12 cellular contexts compared by ENCODE assay signal in genomic region chr14:89625988-89626806, GRCh38.
DNase-seq lines count a peak whose midpoint lies in the region; ATAC-seq, FAIRE-seq and TF ChIP-seq lines count a peak whose summit lies in the region.
"Had no signal": no experiment of that assay in that cellular context is flagged by ENCODE, and none has a peak within 500 bp of the region (broad histone marks: within the 10 kb centered on the region; RNA-seq: fewer than 3 reads in every experiment).

No MANE protein-coding gene starts in this region.

- peak; percentile 41 for DNase-seq in activated CD4-positive, alpha-beta T cell treated with anti-CD3 and anti-CD28 coated beads for 36 hours
- DNase-seq in activated CD4-positive, alpha-beta T cell treated with anti-CD3 and anti-CD28 coated beads, Interleukin-2, amount 50 U/mL, for 48 hours: no peak
- DNase-seq in T-helper 17 cell (no peak), kidney (no peak)
- DNase-seq in natural killer cell treated with Interleukin-12 subunit alpha and Interleukin-12 subunit beta and Interleukin-15 and Interleukin-18, amount 100 ng/mL, for 72 hours (ENCODE audit: low spot score): peak; percentile 83
- DNase-seq in effector CD8-positive, alpha-beta T cell (lab: John Stamatoyannopoulos, UW): no peak
- DNase-seq: occipital lobe, transverse colon had no signal

- POLR2A ChIA-PET in activated CD4-positive, alpha-beta T cell treated with anti-CD3 and anti-CD28 coated beads for 36 hours (lab: Charles Lee): interaction anchor here (0.5 to 1.3 kb wide), 6 partner anchors 13 to 125 kb away, joined by 3 to 9 read pairs (median 3); no protein-coding TSS in a partner anchor
- POLR2A ChIA-PET in HEK293 (lab: Yijun Ruan, JAX): no interaction called here

- H3K27me3 Mint-ChIP-seq in activated CD4-positive, alpha-beta T cell treated with anti-CD3 and anti-CD28 coated beads for 36 hours: no peaks in the 10 kb centered on the region
- H3K27me3 Mint-ChIP-seq in T-helper 17 cell: no peaks in the 10 kb centered on the region
- H3K27me3 Mint-ChIP-seq in natural killer cell treated with Interleukin-12 subunit alpha and Interleukin-12 subunit beta and Interleukin-15 and Interleukin-18, amount 100 ng/mL, for 72 hours: no peaks in the 10 kb centered on the region

- peaks cover 12% of the 10 kb centered on the region for H3K9me3 Mint-ChIP-seq in activated CD4-positive, alpha-beta T cell treated with anti-CD3 and anti-CD28 coated beads for 36 hours (ENCODE audit: low read depth)
- peaks cover 4% of the 10 kb centered on the region for H3K9me3 Mint-ChIP-seq in natural killer cell treated with Interleukin-12 subunit alpha and Interleukin-12 subunit beta and Interleukin-15 and Interleukin-18, amount 100 ng/mL, for 72 hours

- peak overlapping the region; percentile 96 for H3K27ac Mint-ChIP-seq in activated CD4-positive, alpha-beta T cell treated with anti-CD3 and anti-CD28 coated beads for 36 hours
- H3K27ac Mint-ChIP-seq in T-helper 17 cell: peak overlapping the region; percentile 0
- peak overlapping the region; percentile 95 to 98 for H3K27ac Mint-ChIP-seq in natural killer cell treated with Interleukin-12 subunit alpha and Interleukin-12 subunit beta and Interleukin-15 and Interleukin-18, amount 100 ng/mL, for 72 hours

- H3K36me3 ChIP-seq in HEK293 (ENCODE audit: control insufficient read depth in 2 of 2, insufficient read depth in 1 of 2, low read length in 2 of 2) (no peaks in the 10 kb centered on the region), kidney (ENCODE audit: control insufficient read depth in 1 of 2, insufficient read depth in 2 of 2, low read length in 2 of 2) (no peaks in the 10 kb centered on the region)
- H3K36me3 ChIP-seq: esophagus muscularis mucosa, transverse colon had no signal

- H3K9me3 ChIP-seq in HEK293 (ENCODE audit: control insufficient read depth, insufficient read depth, low read depth, low read length) (no peaks in the 10 kb centered on the region), T-helper 17 cell (ENCODE audit: control insufficient read depth, low read length, poor library complexity, severe bottlenecking) (no peaks in the 10 kb centered on the region), kidney (ENCODE audit: control insufficient read depth in 1 of 2, low read length in 2 of 2) (no peaks in the 10 kb centered on the region)
- H3K9me3 ChIP-seq: esophagus muscularis mucosa, transverse colon had no signal

- H3K27ac ChIP-seq in HEK293 (ENCODE audit: extremely low read depth, low read depth, low read length) (no peak overlapping the region), kidney (ENCODE audit: low read depth in 2 of 2, low read length in 2 of 2) (no peak overlapping the region)
- H3K27ac ChIP-seq: SK-N-MC, transverse colon had no signal

- H3K36me3 Mint-ChIP-seq in activated CD4-positive, alpha-beta T cell treated with anti-CD3 and anti-CD28 coated beads for 36 hours (ENCODE audit: low read depth): peaks cover 22% of the 10 kb centered on the region
- H3K36me3 Mint-ChIP-seq in T-helper 17 cell (ENCODE audit: low read depth): peaks cover 3% of the 10 kb centered on the region
- H3K36me3 Mint-ChIP-seq in natural killer cell treated with Interleukin-12 subunit alpha and Interleukin-12 subunit beta and Interleukin-15 and Interleukin-18, amount 100 ng/mL, for 72 hours: peaks cover 14% of the 10 kb centered on the region

- no peak overlapping the region for H3K4me3 Mint-ChIP-seq in activated CD4-positive, alpha-beta T cell treated with anti-CD3 and anti-CD28 coated beads for 36 hours
- no peak overlapping the region for H3K4me3 Mint-ChIP-seq in T-helper 17 cell
- peak overlapping the region; percentile 73 for H3K4me3 Mint-ChIP-seq in natural killer cell treated with Interleukin-12 subunit alpha and Interleukin-12 subunit beta and Interleukin-15 and Interleukin-18, amount 100 ng/mL, for 72 hours

- H3K4me3 ChIP-seq in HEK293 (ENCODE audit: low read depth, low read length) (no peak overlapping the region), kidney (ENCODE audit: low read length in 2 of 2) (no peak overlapping the region)
- H3K4me3 ChIP-seq: SK-N-MC, transverse colon had no signal

- peaks cover 84% of the 10 kb centered on the region for H3K4me1 Mint-ChIP-seq in activated CD4-positive, alpha-beta T cell treated with anti-CD3 and anti-CD28 coated beads for 36 hours
- peaks cover 19% of the 10 kb centered on the region for H3K4me1 Mint-ChIP-seq in T-helper 17 cell
- H3K4me1 Mint-ChIP-seq in natural killer cell treated with Interleukin-12 subunit alpha and Interleukin-12 subunit beta and Interleukin-15 and Interleukin-18, amount 100 ng/mL, for 72 hours (ENCODE audit: low read depth in 2 of 2): peaks cover 72 to 83% of the 10 kb centered on the region in 2 donors

- H3K4me1 ChIP-seq in HEK293 (ENCODE audit: control insufficient read depth, insufficient read depth, low read length) (0 out of 2 replicates have a peak, but pooled peaks cover 4% of the 10 kb centered on the region), kidney (ENCODE audit: control insufficient read depth in 1 of 2, insufficient read depth in 1 of 2, low read depth in 1 of 2, low read length in 2 of 2) (no peaks in the 10 kb centered on the region)

- CTCF ChIA-PET in activated CD4-positive, alpha-beta T cell treated with anti-CD3 and anti-CD28 coated beads for 36 hours (lab: Charles Lee): interaction anchor here (0.5 to 3.7 kb wide), 3 partner anchors 15 to 125 kb away, joined by 4 to 19 read pairs (median 5); no protein-coding TSS in a partner anchor
- CTCF ChIA-PET in HEK293 (lab: Yijun Ruan, JAX): interaction anchor here (0.6 kb wide), 1 partner anchor 476 kb away, joined by 3 read pairs; no protein-coding TSS in a partner anchor

- TF ChIP-seq CTCF in HEK293 (tag by site-specific recombination; IDR thresholded peaks at IDR 0.05) (no peak), kidney (IDR thresholded peaks at IDR 0.05; ENCODE audit: borderline replicate concordance, extremely low read depth, insufficient read depth) (no peak)

- ATAC-seq in activated CD4-positive, alpha-beta T cell treated with anti-CD3 and anti-CD28 coated beads for 36 hours: peak; percentile 63
- peak; percentile 52 for ATAC-seq in T-helper 17 cell
- ATAC-seq in natural killer cell treated with Interleukin-12 subunit alpha and Interleukin-12 subunit beta and Interleukin-15 and Interleukin-18, amount 100 ng/mL, for 72 hours: peak; percentile 81 to 82
- ATAC-seq in GM18868 (IDR thresholded peaks at IDR 0.05; ENCODE audit: unreplicated experiment): no peak

- H3K9ac ChIP-seq in kidney (ENCODE audit: low read length in 2 of 2): no peak overlapping the region

- intact Hi-C loops in activated CD4-positive, alpha-beta T cell treated with anti-CD3 and anti-CD28 coated beads for 36 hours (cut with DNase I, micrococcal nuclease): loop anchor here in 1 of 2 experiments (1.0 to 2.0 kb wide), 2 partner anchors 15 to 95 kb away; no protein-coding TSS in a partner anchor
- intact Hi-C loops in kidney (cut with DNase I): no loop called here

- no peak for FAIRE-seq in kidney (lab: Jason Lieb, UNC)

TF ChIP-seq in HEK293, 187 proteins besides CTCF, POLR2A, EP300 and RAD21:
- TF ChIP-seq MZF1 (tag by site-specific recombination; IDR thresholded peaks at IDR 0.05; ENCODE audit: borderline replicate concordance) (peak; percentile 73; the same call in 1 of the 2 replicates), ZBTB7A (tag by site-specific recombination; IDR thresholded peaks at IDR 0.05; ENCODE audit: low read depth) (no peak), ZNF488 (tag by site-specific recombination; IDR thresholded peaks at IDR 0.05) (no peak), REST (tag by site-specific recombination; IDR thresholded peaks at IDR 0.05) (no peak), ZNF777 (tag by site-specific recombination; IDR thresholded peaks at IDR 0.05; ENCODE audit: borderline replicate concordance) (no peak), ZNF626 (tag by site-specific recombination; IDR thresholded peaks at IDR 0.05) (no peak)

Comparison
In these comparisons a context has a peak if more than half of its experiments do, and no peak if none do; other contexts are left out.
1. DNase-seq: peak in activated CD4-positive, alpha-beta T cell treated with anti-CD3 and anti-CD28 coated beads for 36 hours (single experiment) and natural killer cell treated with Interleukin-12 subunit alpha and Interleukin-12 subunit beta and Interleukin-15 and Interleukin-18, amount 100 ng/mL, for 72 hours (single experiment); none in activated CD4-positive, alpha-beta T cell treated with anti-CD3 and anti-CD28 coated beads, Interleukin-2, amount 50 U/mL, for 48 hours (0 of 2), T-helper 17 cell (0 of 3), kidney (single experiment) and effector CD8-positive, alpha-beta T cell (single experiment).
2. H3K27ac Mint-ChIP-seq: peak in every context shown above with its lines; median percentile 96 in natural killer cell treated with Interleukin-12 subunit alpha and Interleukin-12 subunit beta and Interleukin-15 and Interleukin-18, amount 100 ng/mL, for 72 hours; 96 in activated CD4-positive, alpha-beta T cell treated with anti-CD3 and anti-CD28 coated beads for 36 hours; 0 in T-helper 17 cell.